ENCODE assay signal across 9 cellular contexts in genomic region chr6:28334272-28335039, GRCh38. TPM values are rescaled to one million over a fixed set of nuclear protein-coding genes. Genes with fewer than 3 reads are reported as not detected.
A peak's percentile ranks its signal among the peaks of the same experiment; 100 is the strongest.
DNase-seq lines count a peak whose midpoint lies in the region; ATAC-seq and TF ChIP-seq lines count a peak whose summit lies in the region.
"Had no signal": no experiment of that assay in that cellular context is flagged by ENCODE, and none has a peak within 500 bp of the region (broad histone marks: within the 10 kb centered on the region; RNA-seq: fewer than 3 reads in every experiment).

No MANE protein-coding gene starts in this region.

- no peak for DNase-seq in cardiac muscle cell (ENCODE audit: low read depth in 1 of 2, low spot score in 1 of 2)
- DNase-seq in Right ventricle myocardium inferior (ENCODE audit: missing footprints), result no peak
- DNase-seq in dorsolateral prefrontal cortex, result no peak
- no peak for DNase-seq in naive thymus-derived CD4-positive, alpha-beta T cell
- DNase-seq in upper lobe of right lung, result no peak
- DNase-seq in NCI-H2196 (lab: John Stamatoyannopoulos, UW; ENCODE audit: unreplicated experiment), result no peak
- no peak for DNase-seq in NCI-H2029 treated with DMSO at 0.1 percent for 48 hours (lab: John Stamatoyannopoulos, UW)
- DNase-seq in naive thymus-derived CD8-positive, alpha-beta T cell, result no peak
- DNase-seq: NCI-H510A had no signal

- H3K4me1 Mint-ChIP-seq in naive thymus-derived CD4-positive, alpha-beta T cell, result peaks cover 0 to 16% (median 9%) of the 10 kb centered on the region in 7 donors
- peaks cover 0 to 11% (median 8%) of the 10 kb centered on the region in 4 donors for H3K4me1 Mint-ChIP-seq in naive thymus-derived CD8-positive, alpha-beta T cell

- H3K27me3 ChIP-seq in cardiac muscle cell (no peaks in the 10 kb centered on the region), dorsolateral prefrontal cortex (no peaks in the 10 kb centered on the region), upper lobe of right lung (no peaks in the 10 kb centered on the region)
- H3K27me3 ChIP-seq in naive thymus-derived CD4-positive, alpha-beta T cell (ENCODE audit: control insufficient read depth in 2 of 2, insufficient read depth in 2 of 2, low read length in 2 of 2), result no peaks in the 10 kb centered on the region

- peaks cover 0 to 2% (median 0%) of the 10 kb centered on the region in 5 donors for H3K36me3 Mint-ChIP-seq in naive thymus-derived CD4-positive, alpha-beta T cell
- H3K36me3 Mint-ChIP-seq in naive thymus-derived CD8-positive, alpha-beta T cell, result no peaks in the 10 kb centered on the region

- peaks cover 5% of the 10 kb centered on the region for H3K4me1 ChIP-seq in cardiac muscle cell (ENCODE audit: low read depth)
- peaks cover 9 to 10% of the 10 kb centered on the region in 2 donors for H3K4me1 ChIP-seq in naive thymus-derived CD4-positive, alpha-beta T cell (ENCODE audit: control insufficient read depth in 2 of 2, insufficient read depth in 2 of 2, low read length in 2 of 2)
- peaks cover 12% of the 10 kb centered on the region for H3K4me1 ChIP-seq in upper lobe of right lung

- peak overlapping the region in 5 of 10 donors; percentile 6 to 58 (median 24) for H3K4me3 Mint-ChIP-seq in naive thymus-derived CD4-positive, alpha-beta T cell
- H3K4me3 Mint-ChIP-seq in naive thymus-derived CD8-positive, alpha-beta T cell, result peak overlapping the region in 3 of 10 donors; percentile 1 to 53 (median 31)

- CTCF ChIA-PET in naive thymus-derived CD4-positive, alpha-beta T cell (lab: Charles Lee), result interaction anchor here (0.9 to 1.2 kb wide), 2 partner anchors 21 to 1210 kb away, joined by 5 to 6 read pairs; no protein-coding TSS in a partner anchor

- POLR2A ChIA-PET in naive thymus-derived CD4-positive, alpha-beta T cell (lab: Charles Lee), result interaction anchor here (2.2 to 3.2 kb wide), 3 partner anchors 13 to 194 kb away, joined by 11 to 17 read pairs (median 15); partner anchors contain the start of genes ZKSCAN3 and ZKSCAN8
- POLR2A ChIA-PET in naive thymus-derived CD8-positive, alpha-beta T cell (lab: Charles Lee), result interaction anchor here (0.6 to 2.3 kb wide), 6 partner anchors 11 to 1158 kb away, joined by 3 to 15 read pairs (median 4); partner anchors contain the start of genes ZKSCAN3 and ZSCAN26

- H3K27me3 Mint-ChIP-seq in naive thymus-derived CD4-positive, alpha-beta T cell, result peaks cover 0 to 3% (median 0%) of the 10 kb centered on the region in 5 donors
- H3K27me3 Mint-ChIP-seq in naive thymus-derived CD8-positive, alpha-beta T cell, result no peaks in the 10 kb centered on the region

- H3K36me3 ChIP-seq in cardiac muscle cell (no peaks in the 10 kb centered on the region), upper lobe of right lung (no peaks in the 10 kb centered on the region)
- peaks cover 0 to 6% (median 0%) of the 10 kb centered on the region in 3 experiments for H3K36me3 ChIP-seq in naive thymus-derived CD4-positive, alpha-beta T cell (ENCODE audit: control insufficient read depth in 2 of 3, insufficient read depth in 3 of 3, low read length in 3 of 3)

- peak overlapping the region; percentile 18 for H3K4me3 ChIP-seq in cardiac muscle cell
- peak overlapping the region in 40 of 59 donors; percentile 66 to 95 (median 84) for H3K4me3 ChIP-seq in dorsolateral prefrontal cortex
- no peak overlapping the region for H3K4me3 ChIP-seq in naive thymus-derived CD4-positive, alpha-beta T cell (ENCODE audit: low read length)
- H3K4me3 ChIP-seq in upper lobe of right lung, result peak overlapping the region; percentile 78

- H3K27ac ChIP-seq in cardiac muscle cell (peak overlapping the region; percentile 100), dorsolateral prefrontal cortex (peak overlapping the region in 56 of 59 donors; percentile 83 to 99 (median 96)), upper lobe of right lung (peak overlapping the region; percentile 95)
- H3K27ac ChIP-seq in naive thymus-derived CD4-positive, alpha-beta T cell (ENCODE audit: low read depth, low read length), result no peak overlapping the region

- H3K9me3 Mint-ChIP-seq in naive thymus-derived CD4-positive, alpha-beta T cell, result peaks cover 0 to 4% (median 0%) of the 10 kb centered on the region in 11 donors
- H3K9me3 Mint-ChIP-seq in naive thymus-derived CD8-positive, alpha-beta T cell, result peaks cover 0 to under 1% (median 0%) of the 10 kb centered on the region in 9 donors

- ATAC-seq in Right ventricle myocardium inferior (no peak), upper lobe of right lung (no peak)
- ATAC-seq in naive thymus-derived CD4-positive, alpha-beta T cell, result no peak
- no peak for ATAC-seq in naive thymus-derived CD8-positive, alpha-beta T cell

- intact Hi-C loops in Right ventricle myocardium inferior (cut with DNase I) (loop anchor here (5.0 kb wide), 1 partner anchor 52 kb away; the partner anchor contains the start of gene PGBD1), dorsolateral prefrontal cortex (cut with DNase I) (no loop called here), upper lobe of right lung (cut with DNase I) (no loop called here)
- intact Hi-C loops in naive thymus-derived CD4-positive, alpha-beta T cell (cut with micrococcal nuclease), result loop anchor here (1.0 to 10.0 kb wide), 13 partner anchors 67 to 1157 kb away; partner anchors contain the start of genes ZKSCAN4 (in 2 of the 2), ZSCAN23 (in 2 of the 2), ZSCAN26 (in 2 of the 2) and ZKSCAN8 (in 1 of the 2)

- peak overlapping the region in 7 of 9 donors; percentile 11 to 84 (median 47) for H3K27ac Mint-ChIP-seq in naive thymus-derived CD4-positive, alpha-beta T cell
- H3K27ac Mint-ChIP-seq in naive thymus-derived CD8-positive, alpha-beta T cell, result peak overlapping the region in 3 of 10 donors; percentile 23 to 61 (median 31)

- no peaks in the 10 kb centered on the region for H3K9me3 ChIP-seq in cardiac muscle cell (ENCODE audit: low read depth)
- no peaks in the 10 kb centered on the region for H3K9me3 ChIP-seq in naive thymus-derived CD4-positive, alpha-beta T cell (ENCODE audit: control insufficient read depth in 2 of 3, low read length in 3 of 3)
- H3K9me3 ChIP-seq in upper lobe of right lung, result no peaks in the 10 kb centered on the region

- TF ChIP-seq CTCF in cardiac muscle cell (IDR thresholded peaks at IDR 0.05; ENCODE audit: low read depth, low read length) (no peak), dorsolateral prefrontal cortex (IDR thresholded peaks at IDR 0.05 in 54 of 56, conservative IDR thresholded peaks at IDR 0.05 in 2 of 56; ENCODE audit: low read depth in 1 of 56, partially characterized antibody in 56 of 56) (no peak), upper lobe of right lung (IDR thresholded peaks at IDR 0.05) (no peak)

RNA-seq across cellular contexts. Expression of gene ZSCAN31, which starts 1.5 kb away (rescaled TPM):
- total RNA-seq in cardiac muscle cell, result 5.0 and 8.1 TPM in 2 replicates
- polyA plus RNA-seq in cardiac muscle cell, result 3.8 and 6.8 TPM in 2 replicates
- 10.2 TPM for total RNA-seq in Right ventricle myocardium inferior
- total RNA-seq in dorsolateral prefrontal cortex, result 10 to 100 TPM; 15.3 to 71.5 (median 32.3) TPM
- 1 to 10 TPM in 4 of 5 experiments, under 1 TPM in 1; 0.93 to 2.4 (median 1.2) TPM for total RNA-seq in naive thymus-derived CD4-positive, alpha-beta T cell
- polyA plus RNA-seq in naive thymus-derived CD4-positive, alpha-beta T cell, result 1 to 10 TPM in 1 of 2 donors, under 1 TPM in 1; 0.56 to 1.3 TPM
- 28.5 TPM for total RNA-seq in upper lobe of right lung
- 1 to 10 TPM; 1.8 to 2.8 TPM for total RNA-seq in naive thymus-derived CD8-positive, alpha-beta T cell
- 1 to 10 TPM in 1 of 3 donors, under 1 TPM in 2; 0.79 to 1.0 (median 0.98) TPM for polyA plus RNA-seq in naive thymus-derived CD8-positive, alpha-beta T cell

RNA-seq across cellular contexts. Expression of gene ZKSCAN3, which starts 15.3 kb away (rescaled TPM):
- 11.2 and 13.3 TPM in 2 replicates for total RNA-seq in cardiac muscle cell
- 7.2 and 7.8 TPM in 2 replicates for polyA plus RNA-seq in cardiac muscle cell
- total RNA-seq in Right ventricle myocardium inferior, result 4.0 TPM
- total RNA-seq in dorsolateral prefrontal cortex, result 10 to 100 TPM in 5 of 120 experiments, 1 to 10 TPM in 115; 3.0 to 12.6 (median 6.7) TPM
- total RNA-seq in naive thymus-derived CD4-positive, alpha-beta T cell, result 10 to 100 TPM in 2 of 5 experiments, 1 to 10 TPM in 3; 3.3 to 13.2 (median 5.8) TPM
- 1 to 10 TPM; 3.0 to 3.4 TPM for polyA plus RNA-seq in naive thymus-derived CD4-positive, alpha-beta T cell
- total RNA-seq in upper lobe of right lung, result 7.3 TPM
- total RNA-seq in naive thymus-derived CD8-positive, alpha-beta T cell, result 10 to 100 TPM in 1 of 2 experiments, 1 to 10 TPM in 1; 8.7 to 11.1 TPM
- 1 to 10 TPM in 2 of 3 donors, under 1 TPM in 1; 0.81 to 4.0 (median 2.0) TPM for polyA plus RNA-seq in naive thymus-derived CD8-positive, alpha-beta T cell

RNA-seq across cellular contexts. Expression of gene PGBD1, which starts 53.1 kb away (rescaled TPM):
- total RNA-seq in cardiac muscle cell, result 7.5 and 8.2 TPM in 2 replicates
- 6.0 and 8.2 TPM in 2 replicates for polyA plus RNA-seq in cardiac muscle cell
- 2.5 TPM for total RNA-seq in Right ventricle myocardium inferior
- total RNA-seq in dorsolateral prefrontal cortex, result 10 to 100 TPM in 113 of 120 experiments, 1 to 10 TPM in 7; 7.8 to 21.4 (median 13.0) TPM
- 1 to 10 TPM; 1.1 to 1.7 (median 1.2) TPM for total RNA-seq in naive thymus-derived CD4-positive, alpha-beta T cell
- under 1 TPM; 0.60 to 0.89 TPM for polyA plus RNA-seq in naive thymus-derived CD4-positive, alpha-beta T cell
- total RNA-seq in upper lobe of right lung, result 3.1 TPM
- 1 to 10 TPM; 2.4 to 2.5 TPM for total RNA-seq in naive thymus-derived CD8-positive, alpha-beta T cell
- polyA plus RNA-seq in naive thymus-derived CD8-positive, alpha-beta T cell, result 1 to 10 TPM in 1 of 3 donors, under 1 TPM in 2; 0.45 to 1.2 (median 0.87) TPM

Comparison
In these comparisons a context has a peak if more than half of its experiments do, and no peak if none do; other contexts are left out.
1. intact Hi-C loops: an anchor here in Right ventricle myocardium inferior (5.0 kb wide) and naive thymus-derived CD4-positive, alpha-beta T cell (1.0 to 10.0 kb wide); none called in dorsolateral prefrontal cortex and upper lobe of right lung.